16 cellular contexts compared by ENCODE assay signal in the genomic region with DNA sequence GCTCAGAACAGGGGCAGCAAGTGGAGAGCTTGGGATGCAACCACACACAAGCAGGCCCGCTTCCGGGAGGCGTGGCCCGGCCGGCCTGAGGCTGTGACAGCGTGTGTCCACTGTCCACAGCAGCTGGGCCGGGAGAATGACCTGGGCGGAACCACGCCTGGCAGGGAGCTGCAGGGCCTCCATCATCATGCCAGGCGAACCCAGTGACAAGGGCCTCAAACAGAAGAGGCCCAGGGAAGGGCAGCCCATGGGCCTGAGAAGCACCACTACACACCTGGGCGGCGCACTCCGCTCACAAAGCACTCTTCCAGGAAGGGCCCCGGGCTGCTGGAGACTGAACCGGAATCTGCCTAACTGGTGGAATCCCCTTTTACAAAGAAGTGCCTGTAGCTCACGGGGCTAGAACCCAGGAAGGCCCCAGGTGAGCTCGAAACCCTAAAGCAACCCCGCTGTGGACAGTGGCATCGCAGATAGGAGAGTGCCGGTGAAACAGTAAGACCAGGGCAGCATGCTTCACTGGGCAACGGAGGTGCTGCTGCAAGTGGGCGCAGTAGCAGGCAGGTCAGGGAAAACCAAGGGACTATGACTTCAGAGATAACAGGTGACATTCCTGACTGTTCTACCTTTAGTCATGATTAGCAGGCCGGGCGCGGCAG.
DNase-seq lines count a peak whose midpoint lies in the region; ATAC-seq lines count a peak whose summit lies in the region.
"Had no signal": no experiment of that assay in that cellular context is flagged by ENCODE, and none has a peak within 500 bp of the region (broad histone marks: within the 10 kb centered on the region; RNA-seq: fewer than 3 reads in every experiment).

No MANE protein-coding gene starts in this region.

- DNase-seq in Ammon's horn (ENCODE audit: low spot score) (peak; percentile 83), RPMI7951 (ENCODE audit: low read depth) (peak; percentile 19), hypothalamus (lab: John Stamatoyannopoulos, UW) (peak in 33 of 51 donors; percentile 8 to 86 (median 52)), trophoblast cell (peak in 1 of 2 donors; percentile 33), HCEC 1CT (no peak), KBM-7 (no peak), T-helper 9 cell (no peak)
- DNase-seq: activated CD4-positive, CD25-positive, alpha-beta regulatory T cell; activated naive CD4-positive, alpha-beta T cell; GOT3; IMR-90; NCI-H1092; NCI-H345; SW 1271 had no signal

- WGBS in trophoblast cell (ENCODE audit: extremely low coverage, insufficient coverage, insufficient read length): no CpG with 5 or more reads among the region's 25 CpGs

- H3K23ac ChIP-seq in trophoblast cell (ENCODE audit: low read length): no peak overlapping the region

- ATAC-seq in HG03521 (IDR thresholded peaks at IDR 0.05; ENCODE audit: unreplicated experiment): no peak

- no peak overlapping the region for H3K4ac ChIP-seq in trophoblast cell (ENCODE audit: low read depth, low read length)

- peaks cover 12% of the 10 kb centered on the region for H3K79me1 ChIP-seq in trophoblast cell (ENCODE audit: low read length)

- no peak overlapping the region for H3K4me2 ChIP-seq in trophoblast cell (ENCODE audit: low read length)

- no peaks in the 10 kb centered on the region for H3K9me3 ChIP-seq in trophoblast cell (ENCODE audit: insufficient read depth, low read depth, low read length)

- no peak overlapping the region for H2AFZ ChIP-seq in trophoblast cell (ENCODE audit: insufficient read depth, low read length, poor library complexity)

- H2BK5ac ChIP-seq in trophoblast cell (ENCODE audit: low read depth, low read length, poor library complexity): no peak overlapping the region

- H4K91ac ChIP-seq in trophoblast cell (ENCODE audit: low read depth, low read length): no peak overlapping the region

- peaks cover 13 to 14% of the 10 kb centered on the region in 2 experiments for H3K36me3 ChIP-seq in trophoblast cell (ENCODE audit: control insufficient read depth in 1 of 2, insufficient read depth in 2 of 2, low read length in 2 of 2)

- peak overlapping the region; percentile 83 for H2AK5ac ChIP-seq in trophoblast cell (ENCODE audit: low read length)

- H4K12ac ChIP-seq in trophoblast cell (ENCODE audit: low read depth, low read length): peak overlapping the region; percentile 20

- no peak overlapping the region for H3K18ac ChIP-seq in trophoblast cell (ENCODE audit: low read length)

- H3K27me3 ChIP-seq in trophoblast cell (ENCODE audit: insufficient read depth, low read length): no peaks in the 10 kb centered on the region

- no peak overlapping the region for H2BK120ac ChIP-seq in trophoblast cell (ENCODE audit: insufficient read depth, low read length, poor library complexity)

- H3K14ac ChIP-seq in trophoblast cell (ENCODE audit: low read length): peak overlapping the region; percentile 40

- H3K4me1 ChIP-seq in trophoblast cell (ENCODE audit: control insufficient read depth in 1 of 2, insufficient read depth in 2 of 2, low read length in 2 of 2): peaks cover 20 to 24% of the 10 kb centered on the region in 2 experiments

- peaks cover 8% of the 10 kb centered on the region for H3K79me2 ChIP-seq in trophoblast cell (ENCODE audit: control insufficient read depth, insufficient read depth, low read length, poor library complexity)

- peak overlapping the region; percentile 34 for H2BK12ac ChIP-seq in trophoblast cell (ENCODE audit: low read length)

- H4K8ac ChIP-seq in trophoblast cell (ENCODE audit: low read depth, low read length): no peak overlapping the region

- H3K27ac ChIP-seq in trophoblast cell (ENCODE audit: low read depth, low read length): no peak overlapping the region
- H3K27ac ChIP-seq: skin epidermis had no signal

- in situ Hi-C loops in KBM-7 (cut with MboI; ENCODE audit: low pct_unique_long_range_greater_than_20kb, low sequenced_read_pairs): no loop called here

- no peak overlapping the region for H3K4me3 ChIP-seq in trophoblast cell (ENCODE audit: low read depth, low read length)
- H3K4me3 ChIP-seq: skin epidermis had no signal

- H3K9ac ChIP-seq in trophoblast cell (ENCODE audit: low read length): no peak overlapping the region

Comparison
In these comparisons a context has a peak if more than half of its experiments do, and no peak if none do; other contexts are left out.
1. DNase-seq: peak in Ammon's horn (single experiment), RPMI7951 (single experiment) and hypothalamus (33 of 51); none in HCEC 1CT (single experiment), KBM-7 (single experiment) and T-helper 9 cell (single experiment).